ENCODE assay signal across 39 cellular contexts in the genomic region with DNA sequence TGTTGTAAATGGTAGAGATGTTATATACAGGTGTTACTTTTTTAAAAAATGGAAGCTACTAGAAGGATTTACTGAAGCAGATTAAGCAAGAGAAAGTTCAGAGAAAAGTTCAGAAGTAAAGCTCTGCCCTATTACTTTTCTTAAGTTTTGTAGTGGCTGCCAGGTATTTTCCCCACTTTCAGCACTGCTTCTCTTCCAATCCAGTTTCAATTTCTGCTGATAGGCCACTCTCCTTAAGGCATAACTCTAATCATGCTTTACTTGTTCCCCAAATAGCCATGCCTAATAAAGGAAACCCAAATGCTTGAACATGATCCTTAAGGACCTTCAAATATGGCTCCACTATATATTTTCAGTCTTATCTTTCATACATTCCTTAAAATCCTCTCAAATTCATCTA.
"Had no signal": no experiment of that assay in that cellular context is flagged by ENCODE, and none has a peak within 500 bp of the region (broad histone marks: within the 10 kb centered on the region; RNA-seq: fewer than 3 reads in every experiment).

No MANE protein-coding gene starts in this region.

- ATAC-seq: activated naive CD4-positive, alpha-beta T cell treated with anti-CD3 and anti-CD28 coated beads, Interleukin-2, amount 50 U/mL, for 72 hours; activated naive CD8-positive, alpha-beta T cell treated with anti-CD3 and anti-CD28 coated beads, Interleukin-2, amount 50 U/mL, for 24 hours; activated T-cell treated with anti-CD3 and anti-CD28 coated beads, Interleukin-2, amount 50 U/mL, for 4 hours; activated T-cell treated with anti-CD3 and anti-CD28 coated beads, Interleukin-2, amount 50 U/mL, for 72 hours; activated T-helper 17 cell treated with anti-CD3 and anti-CD28 coated beads, Interleukin-2, amount 50 U/mL, for 72 hours; body of pancreas had no signal

- H3K27me3 ChIP-seq: adrenal gland, ascending aorta, body of pancreas, brain microvascular endothelial cell, breast epithelium, cardiac muscle cell had no signal

- DNase-seq: activated effector memory CD4-positive, alpha-beta T cell treated with anti-CD3 and anti-CD28 coated beads, Interleukin-2, amount 50 U/mL, for 16 hours; activated effector memory CD4-positive, alpha-beta T cell treated with Interleukin-2 at 50 U/mL for 16 hours; activated gamma-delta T cell; activated gamma-delta T cell treated with Interleukin-2 at 50 U/mL for 16 hours; activated naive CD4-positive, alpha-beta T cell; activated naive CD4-positive, alpha-beta T cell treated with anti-CD3 and anti-CD28 coated beads for 36 hours; activated naive CD4-positive, alpha-beta T cell treated with anti-CD3 and anti-CD28 coated beads, Interleukin-2, amount 10 ng/mL, durations not matched to agents 7 days and 5 days; activated naive CD4-positive, alpha-beta T cell treated with anti-CD3 and anti-CD28 coated beads, Interleukin-2, amount 50 U/mL, for 16 hours; activated naive CD4-positive, alpha-beta T cell treated with Interleukin-2 at 50 U/mL for 16 hours; activated naive CD8-positive, alpha-beta T cell treated with anti-CD3 and anti-CD28 coated beads for 36 hours; activated naive CD8-positive, alpha-beta T cell treated with anti-CD3 and anti-CD28 coated beads, Interleukin-2, amount 10 ng/mL, durations not matched to agents 7 days and 5 days; activated naive CD8-positive, alpha-beta T cell treated with anti-CD3 and anti-CD28 coated beads, Interleukin-2, amount 50 U/mL, for 24 hours; activated T-cell treated with anti-CD3 and anti-CD28 coated beads for 4 hours; activated T-cell treated with anti-CD3 and anti-CD28 coated beads, Interleukin-2, amount 50 U/mL, for 1 hour; activated T-cell treated with anti-CD3 and anti-CD28 coated beads, Interleukin-2, amount 50 U/mL, for 24 hours; activated T-cell treated with anti-CD3 and anti-CD28 coated beads, Interleukin-2, amount 50 U/mL, for 4 hours; activated T-cell treated with anti-CD3 and anti-CD28 coated beads, Interleukin-2, amount 50 U/mL, for 48 hours; activated T-cell treated with anti-CD3 and anti-CD28 coated beads, Interleukin-2, amount 50 U/mL, for 72 hours; adrenal gland; amniotic stem cell; amygdala; anterior cingulate cortex; aorta; body of pancreas; brain microvascular endothelial cell; caudate nucleus; central memory CD4-positive, alpha-beta T cell; cerebellar nuclear complex had no signal

- H3K4me1 ChIP-seq: adrenal gland, ascending aorta, body of pancreas, breast epithelium had no signal

- H3K27ac Mint-ChIP-seq: activated naive CD4-positive, alpha-beta T cell treated with anti-CD3 and anti-CD28 coated beads for 36 hours; activated naive CD4-positive, alpha-beta T cell treated with anti-CD3 and anti-CD28 coated beads, Interleukin-2, amount 10 ng/mL, durations not matched to agents 7 days and 5 days; activated naive CD4-positive, alpha-beta T cell treated with anti-CD3 and anti-CD28 coated beads, Interleukin-2, amount 50 U/mL, for 24 hours; activated naive CD4-positive, alpha-beta T cell treated with anti-CD3 and anti-CD28 coated beads, Interleukin-2, amount 50 U/mL, for 72 hours; activated naive CD8-positive, alpha-beta T cell; activated naive CD8-positive, alpha-beta T cell treated with anti-CD3 and anti-CD28 coated beads for 36 hours; activated naive CD8-positive, alpha-beta T cell treated with anti-CD3 and anti-CD28 coated beads, Interleukin-2, amount 10 ng/mL, durations not matched to agents 7 days and 5 days; activated naive CD8-positive, alpha-beta T cell treated with anti-CD3 and anti-CD28 coated beads, Interleukin-2, amount 50 U/mL, for 24 hours; activated T-cell treated with anti-CD3 and anti-CD28 coated beads, Interleukin-2, amount 50 U/mL, for 24 hours; activated T-cell treated with anti-CD3 and anti-CD28 coated beads, Interleukin-2, amount 50 U/mL, for 72 hours; activated T-helper 1 cell treated with anti-CD3 and anti-CD28 coated beads, Interleukin-12 subunit alpha, Interleukin-12 subunit beta, Interleukin-2, Interleukin-4 antibody, amounts not matched to agents 30 ng/mL and 10 ng/mL and 1 ng/mL, durations not matched to agents 14 hours and 24 hours and 36 hours; activated T-helper 17 cell treated with anti-CD3 and anti-CD28 coated beads, Interleukin-2, amount 50 U/mL, for 72 hours; activated T-helper 2 cell treated with anti-CD3 and anti-CD28 coated beads, Interferon-gamma antibody, Interleukin-2, Interleukin-4, amounts not matched to agents 10 μg/mL and 5 μg/mL and 100 μg/mL, durations not matched to agents 14 hours and 24 hours and 36 hours; brain had no signal

- H3K36me3 ChIP-seq: adrenal gland, ascending aorta, brain microvascular endothelial cell, breast epithelium, cardiac muscle cell had no signal

- H3K4me3 ChIP-seq: adrenal gland, ascending aorta, body of pancreas, breast epithelium, cardiac muscle cell had no signal

- H3K9me3 ChIP-seq: adrenal gland, ascending aorta, body of pancreas, breast epithelium had no signal

- H3K36me3 Mint-ChIP-seq: activated naive CD4-positive, alpha-beta T cell treated with anti-CD3 and anti-CD28 coated beads, Interleukin-2, amount 10 ng/mL, durations not matched to agents 7 days and 5 days; activated naive CD4-positive, alpha-beta T cell treated with anti-CD3 and anti-CD28 coated beads, Interleukin-2, amount 50 U/mL, for 24 hours; activated naive CD8-positive, alpha-beta T cell; activated naive CD8-positive, alpha-beta T cell treated with anti-CD3 and anti-CD28 coated beads for 36 hours; activated naive CD8-positive, alpha-beta T cell treated with anti-CD3 and anti-CD28 coated beads, Interleukin-2, amount 10 ng/mL, durations not matched to agents 7 days and 5 days; brain had no signal

- H3K4me1 Mint-ChIP-seq: activated naive CD4-positive, alpha-beta T cell treated with anti-CD3 and anti-CD28 coated beads, Interleukin-2, amount 10 ng/mL, durations not matched to agents 7 days and 5 days; activated naive CD4-positive, alpha-beta T cell treated with anti-CD3 and anti-CD28 coated beads, Interleukin-2, amount 50 U/mL, for 24 hours; activated naive CD8-positive, alpha-beta T cell treated with anti-CD3 and anti-CD28 coated beads for 36 hours; activated naive CD8-positive, alpha-beta T cell treated with anti-CD3 and anti-CD28 coated beads, Interleukin-2, amount 10 ng/mL, durations not matched to agents 7 days and 5 days; activated naive CD8-positive, alpha-beta T cell treated with anti-CD3 and anti-CD28 coated beads, Interleukin-2, amount 50 U/mL, for 24 hours; activated T-helper 17 cell treated with anti-CD3 and anti-CD28 coated beads, Interleukin-2, amount 50 U/mL, for 72 hours; brain; central memory CD8-positive, alpha-beta T cell had no signal

- H3K4me3 Mint-ChIP-seq: activated naive CD4-positive, alpha-beta T cell treated with anti-CD3 and anti-CD28 coated beads for 36 hours; activated naive CD4-positive, alpha-beta T cell treated with anti-CD3 and anti-CD28 coated beads, Interleukin-2, amount 10 ng/mL, durations not matched to agents 7 days and 5 days; activated naive CD4-positive, alpha-beta T cell treated with anti-CD3 and anti-CD28 coated beads, Interleukin-2, amount 50 U/mL, for 24 hours; activated naive CD8-positive, alpha-beta T cell; activated naive CD8-positive, alpha-beta T cell treated with anti-CD3 and anti-CD28 coated beads for 36 hours; activated naive CD8-positive, alpha-beta T cell treated with anti-CD3 and anti-CD28 coated beads, Interleukin-2, amount 10 ng/mL, durations not matched to agents 7 days and 5 days; activated naive CD8-positive, alpha-beta T cell treated with anti-CD3 and anti-CD28 coated beads, Interleukin-2, amount 50 U/mL, for 24 hours; activated T-cell treated with anti-CD3 and anti-CD28 coated beads, Interleukin-2, amount 50 U/mL, for 24 hours; activated T-cell treated with anti-CD3 and anti-CD28 coated beads, Interleukin-2, amount 50 U/mL, for 4 hours; activated T-cell treated with anti-CD3 and anti-CD28 coated beads, Interleukin-2, amount 50 U/mL, for 72 hours; activated T-helper 1 cell treated with anti-CD3 and anti-CD28 coated beads, Interleukin-12 subunit alpha, Interleukin-12 subunit beta, Interleukin-2, Interleukin-4 antibody, amounts not matched to agents 30 ng/mL and 10 ng/mL and 1 ng/mL, durations not matched to agents 14 hours and 24 hours and 36 hours; activated T-helper 17 cell treated with anti-CD3 and anti-CD28 coated beads, Interleukin-2, amount 50 U/mL, for 72 hours; brain; central memory CD8-positive, alpha-beta T cell had no signal

- H3K27ac ChIP-seq: adrenal gland, ascending aorta, body of pancreas, brain microvascular endothelial cell, breast epithelium, cardiac muscle cell had no signal

- H3K27me3 Mint-ChIP-seq: activated naive CD4-positive, alpha-beta T cell treated with anti-CD3 and anti-CD28 coated beads, Interleukin-2, amount 10 ng/mL, durations not matched to agents 7 days and 5 days; activated naive CD4-positive, alpha-beta T cell treated with anti-CD3 and anti-CD28 coated beads, Interleukin-2, amount 50 U/mL, for 24 hours; activated naive CD8-positive, alpha-beta T cell; activated naive CD8-positive, alpha-beta T cell treated with anti-CD3 and anti-CD28 coated beads for 36 hours; activated naive CD8-positive, alpha-beta T cell treated with anti-CD3 and anti-CD28 coated beads, Interleukin-2, amount 10 ng/mL, durations not matched to agents 7 days and 5 days; activated naive CD8-positive, alpha-beta T cell treated with anti-CD3 and anti-CD28 coated beads, Interleukin-2, amount 50 U/mL, for 24 hours; activated T-cell treated with anti-CD3 and anti-CD28 coated beads, Interleukin-2, amount 50 U/mL, for 24 hours; activated T-helper 17 cell treated with anti-CD3 and anti-CD28 coated beads, Interleukin-2, amount 50 U/mL, for 72 hours; central memory CD8-positive, alpha-beta T cell had no signal
